24 cellular contexts compared by ENCODE assay signal in genomic region chr13:52344108-52344507, GRCh38.
A peak's percentile ranks its signal among the peaks of the same experiment; 100 is the strongest.
DNase-seq lines count a peak whose midpoint lies in the region; ATAC-seq, FAIRE-seq and TF ChIP-seq lines count a peak whose summit lies in the region.
"Had no signal": no experiment of that assay in that cellular context is flagged by ENCODE, and none has a peak within 500 bp of the region (broad histone marks: within the 10 kb centered on the region; RNA-seq: fewer than 3 reads in every experiment).

No MANE protein-coding gene starts in this region.

- no peaks in the 10 kb centered on the region for H3K27me3 ChIP-seq in heart right ventricle
- H3K27me3 ChIP-seq: testis had no signal

- no peak for TF ChIP-seq POLR2A in GM12891 (IDR thresholded peaks at IDR 0.05; ENCODE audit: low read depth, low read length)

- no peak overlapping the region for H3K4me3 Mint-ChIP-seq in chondrocyte (ENCODE audit: unreplicated experiment)
- H3K4me3 Mint-ChIP-seq: activated T-helper 1 cell treated with anti-CD3 and anti-CD28 coated beads, Interleukin-12 subunit alpha, Interleukin-12 subunit beta, Interleukin-2, Interleukin-4 antibody, amounts not matched to agents 30 ng/mL and 10 ng/mL and 1 ng/mL, durations not matched to agents 14 hours and 24 hours and 36 hours; stimulated activated effector memory CD8-positive, alpha-beta T cell treated with anti-CD3 and anti-CD28 coated beads, Interleukin-12 subunit alpha, Interleukin-12 subunit beta, amount 100 ng/mL, for 72 hours; T-helper 17 cell had no signal

- intact Hi-C loops in heart right ventricle (cut with DNase I) = loop anchor here in 4 of 10 donors (5.0 to 10.0 kb wide), 2 partner anchors 108 to 111 kb away; partner anchors contain the start of genes VPS36 (in 4 of the 4) and CKAP2 (in 2 of the 4)
- intact Hi-C loops in sciatic nerve (cut with DNase I) = no loop called here

- peaks cover 56% of the 10 kb centered on the region for H3K4me1 Mint-ChIP-seq in chondrocyte (ENCODE audit: low read depth)
- H3K4me1 Mint-ChIP-seq: stimulated activated effector memory CD8-positive, alpha-beta T cell treated with anti-CD3 and anti-CD28 coated beads, Interleukin-12 subunit alpha, Interleukin-12 subunit beta, amount 100 ng/mL, for 72 hours had no signal

- no peak for TF ChIP-seq CTCF in chondrocyte (IDR thresholded peaks at IDR 0.05)
- TF ChIP-seq CTCF in heart right ventricle (IDR thresholded peaks at IDR 0.05) = no peak

- H3K9me3 ChIP-seq in heart right ventricle = no peaks in the 10 kb centered on the region
- H3K9me3 ChIP-seq: testis had no signal

- H3K27ac ChIP-seq in heart right ventricle = peak overlapping the region in 8 of 10 donors; percentile 1 to 47 (median 36)
- H3K27ac ChIP-seq: SK-N-MC, testis, VCaP had no signal

- no peaks in the 10 kb centered on the region for H3K27me3 Mint-ChIP-seq in chondrocyte (ENCODE audit: low read depth)

- H3K36me3 Mint-ChIP-seq in chondrocyte (ENCODE audit: low read depth) = no peaks in the 10 kb centered on the region
- H3K36me3 Mint-ChIP-seq: stimulated activated effector memory CD8-positive, alpha-beta T cell treated with anti-CD3 and anti-CD28 coated beads, Interleukin-12 subunit alpha, Interleukin-12 subunit beta, amount 100 ng/mL, for 72 hours had no signal

- H3K4me3 ChIP-seq in heart right ventricle = peak overlapping the region in 5 of 10 donors; percentile 2 to 19 (median 10)
- H3K4me3 ChIP-seq: SK-N-MC had no signal

- peak overlapping the region; percentile 85 for H3K27ac Mint-ChIP-seq in chondrocyte (ENCODE audit: unreplicated experiment)
- H3K27ac Mint-ChIP-seq: activated T-helper 1 cell treated with anti-CD3 and anti-CD28 coated beads, Interleukin-12 subunit alpha, Interleukin-12 subunit beta, Interleukin-2, Interleukin-4 antibody, amounts not matched to agents 30 ng/mL and 10 ng/mL and 1 ng/mL, durations not matched to agents 14 hours and 24 hours and 36 hours; stimulated activated effector memory CD8-positive, alpha-beta T cell treated with anti-CD3 and anti-CD28 coated beads, Interleukin-12 subunit alpha, Interleukin-12 subunit beta, amount 100 ng/mL, for 72 hours; T-helper 17 cell had no signal

- H3K4me1 ChIP-seq in heart right ventricle = peaks cover 0 to 8% (median 0%) of the 10 kb centered on the region in 9 donors
- H3K4me1 ChIP-seq: testis had no signal

- peak; percentile 50 for DNase-seq in HCEC 1CT
- no peak for DNase-seq in chondrocyte (ENCODE audit: low spot score)
- DNase-seq in heart right ventricle = no peak
- no peak for DNase-seq in sciatic nerve (ENCODE audit: low spot score)
- no peak for DNase-seq in ecto neural progenitor cell (ENCODE audit: low spot score)
- no peak for DNase-seq in NCI-H2196 (lab: John Stamatoyannopoulos, UW; ENCODE audit: unreplicated experiment)
- no peak for DNase-seq in GM12891 (ENCODE audit: insufficient read length, low spot score)
- DNase-seq: activated CD4-positive, alpha-beta T cell treated with anti-CD3 and anti-CD28 coated beads, Interleukin-2, amount 50 U/mL, for 1 hour; activated naive CD4-positive, alpha-beta T cell treated with anti-CD3 and anti-CD28 coated beads, Interleukin-2, amount 50 U/mL, for 16 hours; anterior cingulate cortex; GDM1; HFFc6; NCI-H2081 treated with DMSO at 0.1 percent for 48 hours; NCI-H446; posterior cingulate gyrus; stimulated activated CD4-positive, alpha-beta T cell treated with anti-CD3 and anti-CD28 coated beads, Interleukin-1b, Interleukin-23, amount 100 ng/mL, for 48 hours; T-helper 17 cell; testis had no signal

- ATAC-seq in heart right ventricle (peak in 6 of 8 donors; percentile 31 to 77 (median 67)), sciatic nerve (peak; percentile 63), HG03139 (IDR thresholded peaks at IDR 0.05; ENCODE audit: unreplicated experiment) (no peak)
- ATAC-seq: Panc1; stimulated activated effector memory CD8-positive, alpha-beta T cell treated with anti-CD3 and anti-CD28 coated beads, Interleukin-12 subunit alpha, Interleukin-12 subunit beta, amount 100 ng/mL, for 72 hours; T-helper 17 cell had no signal

- no peaks in the 10 kb centered on the region for H3K36me3 ChIP-seq in heart right ventricle

- H3K9me3 Mint-ChIP-seq in chondrocyte (ENCODE audit: low read depth) = peaks cover 3% of the 10 kb centered on the region
- H3K9me3 Mint-ChIP-seq: activated T-helper 1 cell treated with anti-CD3 and anti-CD28 coated beads, Interleukin-12 subunit alpha, Interleukin-12 subunit beta, Interleukin-2, Interleukin-4 antibody, amounts not matched to agents 30 ng/mL and 10 ng/mL and 1 ng/mL, durations not matched to agents 14 hours and 24 hours and 36 hours; HFFc6; stimulated activated effector memory CD8-positive, alpha-beta T cell treated with anti-CD3 and anti-CD28 coated beads, Interleukin-12 subunit alpha, Interleukin-12 subunit beta, amount 100 ng/mL, for 72 hours had no signal

- no peak for FAIRE-seq in GM12891 (lab: Jason Lieb, UNC)

- WGBS in heart right ventricle, 2 donors = 74 to 82% methylated on average over 10 of the region's 10 CpGs

TF ChIP-seq in GM12891, 5 proteins besides CTCF, POLR2A, EP300 and RAD21:
- TF ChIP-seq TAF1 (IDR thresholded peaks at IDR 0.05; ENCODE audit: low read depth, low read length) (no peak), SPI1 (IDR thresholded peaks at IDR 0.05; ENCODE audit: low read depth, low read length) (no peak), POLR2AphosphoS5 (IDR thresholded peaks at IDR 0.05; ENCODE audit: low read depth, low read length) (no peak), POU2F2 (IDR thresholded peaks at IDR 0.05; ENCODE audit: low read depth, low read length) (no peak), PAX5 (IDR thresholded peaks at IDR 0.05; ENCODE audit: insufficient read depth, low read length, severe bottlenecking) (no peak)
